In the genomic region with DNA sequence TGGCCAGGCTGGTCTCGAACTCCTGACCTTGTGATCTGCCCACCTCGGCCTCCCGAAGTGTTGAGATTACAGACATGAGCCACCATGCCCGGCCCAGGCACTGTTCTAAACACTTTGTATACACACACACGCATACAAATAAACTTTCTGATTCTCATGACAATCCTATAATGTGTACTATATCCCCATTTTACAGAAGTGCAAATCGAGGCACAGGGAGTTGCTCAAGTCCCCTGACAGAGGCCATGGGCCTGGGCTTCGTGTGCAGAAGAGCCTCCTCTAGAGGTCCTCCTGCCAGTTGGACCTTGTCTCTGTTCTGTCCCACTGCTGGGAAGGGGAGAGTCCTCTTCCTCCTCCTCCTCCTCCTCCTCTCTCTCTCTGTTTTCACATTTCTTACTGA, we compare ENCODE assay signal across 39 cellular contexts. TPM values are rescaled to one million over a fixed set of nuclear protein-coding genes. Genes with fewer than 3 reads are reported as not detected.
"Had no signal": no experiment of that assay in that cellular context is flagged by ENCODE, and none has a peak within 500 bp of the region (broad histone marks: within the 10 kb centered on the region; RNA-seq: fewer than 3 reads in every experiment).

No MANE protein-coding gene starts in this region.

- H3K27ac Mint-ChIP-seq: activated naive CD4-positive, alpha-beta T cell treated with anti-CD3 and anti-CD28 coated beads for 36 hours; activated naive CD4-positive, alpha-beta T cell treated with anti-CD3 and anti-CD28 coated beads, Interleukin-2, amount 10 ng/mL, durations not matched to agents 7 days and 5 days; activated naive CD4-positive, alpha-beta T cell treated with anti-CD3 and anti-CD28 coated beads, Interleukin-2, amount 50 U/mL, for 24 hours; activated naive CD4-positive, alpha-beta T cell treated with anti-CD3 and anti-CD28 coated beads, Interleukin-2, amount 50 U/mL, for 72 hours; activated naive CD8-positive, alpha-beta T cell; activated naive CD8-positive, alpha-beta T cell treated with anti-CD3 and anti-CD28 coated beads for 36 hours; activated naive CD8-positive, alpha-beta T cell treated with anti-CD3 and anti-CD28 coated beads, Interleukin-2, amount 10 ng/mL, durations not matched to agents 7 days and 5 days; activated naive CD8-positive, alpha-beta T cell treated with anti-CD3 and anti-CD28 coated beads, Interleukin-2, amount 50 U/mL, for 24 hours; activated T-cell treated with anti-CD3 and anti-CD28 coated beads, Interleukin-2, amount 50 U/mL, for 24 hours; activated T-cell treated with anti-CD3 and anti-CD28 coated beads, Interleukin-2, amount 50 U/mL, for 72 hours; activated T-helper 1 cell treated with anti-CD3 and anti-CD28 coated beads, Interleukin-12 subunit alpha, Interleukin-12 subunit beta, Interleukin-2, Interleukin-4 antibody, amounts not matched to agents 30 ng/mL and 10 ng/mL and 1 ng/mL, durations not matched to agents 14 hours and 24 hours and 36 hours; activated T-helper 17 cell treated with anti-CD3 and anti-CD28 coated beads, Interleukin-2, amount 50 U/mL, for 72 hours; activated T-helper 2 cell treated with anti-CD3 and anti-CD28 coated beads, Interferon-gamma antibody, Interleukin-2, Interleukin-4, amounts not matched to agents 10 μg/mL and 5 μg/mL and 100 μg/mL, durations not matched to agents 14 hours and 24 hours and 36 hours; brain had no signal

- H3K36me3 ChIP-seq: adrenal gland, ascending aorta, brain microvascular endothelial cell, breast epithelium, cardiac muscle cell had no signal

- DNase-seq: activated effector memory CD4-positive, alpha-beta T cell treated with anti-CD3 and anti-CD28 coated beads, Interleukin-2, amount 50 U/mL, for 16 hours; activated effector memory CD4-positive, alpha-beta T cell treated with Interleukin-2 at 50 U/mL for 16 hours; activated gamma-delta T cell; activated gamma-delta T cell treated with Interleukin-2 at 50 U/mL for 16 hours; activated naive CD4-positive, alpha-beta T cell; activated naive CD4-positive, alpha-beta T cell treated with anti-CD3 and anti-CD28 coated beads for 36 hours; activated naive CD4-positive, alpha-beta T cell treated with anti-CD3 and anti-CD28 coated beads, Interleukin-2, amount 10 ng/mL, durations not matched to agents 7 days and 5 days; activated naive CD4-positive, alpha-beta T cell treated with anti-CD3 and anti-CD28 coated beads, Interleukin-2, amount 50 U/mL, for 16 hours; activated naive CD4-positive, alpha-beta T cell treated with Interleukin-2 at 50 U/mL for 16 hours; activated naive CD8-positive, alpha-beta T cell treated with anti-CD3 and anti-CD28 coated beads for 36 hours; activated naive CD8-positive, alpha-beta T cell treated with anti-CD3 and anti-CD28 coated beads, Interleukin-2, amount 10 ng/mL, durations not matched to agents 7 days and 5 days; activated naive CD8-positive, alpha-beta T cell treated with anti-CD3 and anti-CD28 coated beads, Interleukin-2, amount 50 U/mL, for 24 hours; activated T-cell treated with anti-CD3 and anti-CD28 coated beads, Interleukin-2, amount 50 U/mL, for 24 hours; activated T-cell treated with anti-CD3 and anti-CD28 coated beads, Interleukin-2, amount 50 U/mL, for 48 hours; activated T-cell treated with anti-CD3 and anti-CD28 coated beads, Interleukin-2, amount 50 U/mL, for 72 hours; adrenal gland; amniotic stem cell; amygdala; anterior cingulate cortex; aorta; body of pancreas; brain microvascular endothelial cell; caudate nucleus; central memory CD4-positive, alpha-beta T cell; cerebellar nuclear complex had no signal

- H3K4me1 ChIP-seq: adrenal gland, ascending aorta, body of pancreas, breast epithelium had no signal

- H3K27me3 ChIP-seq: adrenal gland, ascending aorta, body of pancreas, brain microvascular endothelial cell, breast epithelium, cardiac muscle cell had no signal

- ATAC-seq: activated naive CD4-positive, alpha-beta T cell treated with anti-CD3 and anti-CD28 coated beads, Interleukin-2, amount 50 U/mL, for 72 hours; activated naive CD8-positive, alpha-beta T cell treated with anti-CD3 and anti-CD28 coated beads, Interleukin-2, amount 50 U/mL, for 24 hours; activated T-cell treated with anti-CD3 and anti-CD28 coated beads, Interleukin-2, amount 50 U/mL, for 72 hours; activated T-helper 17 cell treated with anti-CD3 and anti-CD28 coated beads, Interleukin-2, amount 50 U/mL, for 72 hours; body of pancreas had no signal

- H3K9me3 Mint-ChIP-seq: activated naive CD4-positive, alpha-beta T cell treated with anti-CD3 and anti-CD28 coated beads, Interleukin-2, amount 10 ng/mL, durations not matched to agents 7 days and 5 days; activated naive CD4-positive, alpha-beta T cell treated with anti-CD3 and anti-CD28 coated beads, Interleukin-2, amount 50 U/mL, for 24 hours; activated naive CD4-positive, alpha-beta T cell treated with anti-CD3 and anti-CD28 coated beads, Interleukin-2, amount 50 U/mL, for 72 hours; activated naive CD8-positive, alpha-beta T cell treated with anti-CD3 and anti-CD28 coated beads for 36 hours; activated naive CD8-positive, alpha-beta T cell treated with anti-CD3 and anti-CD28 coated beads, Interleukin-2, amount 50 U/mL, for 24 hours; activated T-cell treated with anti-CD3 and anti-CD28 coated beads, Interleukin-2, amount 50 U/mL, for 24 hours; activated T-helper 1 cell treated with anti-CD3 and anti-CD28 coated beads, Interleukin-12 subunit alpha, Interleukin-12 subunit beta, Interleukin-2, Interleukin-4 antibody, amounts not matched to agents 30 ng/mL and 10 ng/mL and 1 ng/mL, durations not matched to agents 14 hours and 24 hours and 36 hours; activated T-helper 17 cell treated with anti-CD3 and anti-CD28 coated beads, Interleukin-2, amount 50 U/mL, for 72 hours; activated T-helper 2 cell treated with anti-CD3 and anti-CD28 coated beads, Interferon-gamma antibody, Interleukin-2, Interleukin-4, amounts not matched to agents 10 μg/mL and 5 μg/mL and 100 μg/mL, durations not matched to agents 14 hours and 24 hours and 36 hours; central memory CD8-positive, alpha-beta T cell had no signal

- H3K4me3 Mint-ChIP-seq: activated naive CD4-positive, alpha-beta T cell treated with anti-CD3 and anti-CD28 coated beads for 36 hours; activated naive CD4-positive, alpha-beta T cell treated with anti-CD3 and anti-CD28 coated beads, Interleukin-2, amount 10 ng/mL, durations not matched to agents 7 days and 5 days; activated naive CD4-positive, alpha-beta T cell treated with anti-CD3 and anti-CD28 coated beads, Interleukin-2, amount 50 U/mL, for 24 hours; activated naive CD8-positive, alpha-beta T cell; activated naive CD8-positive, alpha-beta T cell treated with anti-CD3 and anti-CD28 coated beads for 36 hours; activated naive CD8-positive, alpha-beta T cell treated with anti-CD3 and anti-CD28 coated beads, Interleukin-2, amount 10 ng/mL, durations not matched to agents 7 days and 5 days; activated naive CD8-positive, alpha-beta T cell treated with anti-CD3 and anti-CD28 coated beads, Interleukin-2, amount 50 U/mL, for 24 hours; activated T-cell treated with anti-CD3 and anti-CD28 coated beads, Interleukin-2, amount 50 U/mL, for 24 hours; activated T-cell treated with anti-CD3 and anti-CD28 coated beads, Interleukin-2, amount 50 U/mL, for 72 hours; activated T-helper 1 cell treated with anti-CD3 and anti-CD28 coated beads, Interleukin-12 subunit alpha, Interleukin-12 subunit beta, Interleukin-2, Interleukin-4 antibody, amounts not matched to agents 30 ng/mL and 10 ng/mL and 1 ng/mL, durations not matched to agents 14 hours and 24 hours and 36 hours; activated T-helper 17 cell treated with anti-CD3 and anti-CD28 coated beads, Interleukin-2, amount 50 U/mL, for 72 hours; brain; central memory CD8-positive, alpha-beta T cell had no signal

- H3K9me3 ChIP-seq: adrenal gland, ascending aorta, body of pancreas, breast epithelium had no signal

- H3K36me3 Mint-ChIP-seq: activated naive CD4-positive, alpha-beta T cell treated with anti-CD3 and anti-CD28 coated beads, Interleukin-2, amount 10 ng/mL, durations not matched to agents 7 days and 5 days; activated naive CD4-positive, alpha-beta T cell treated with anti-CD3 and anti-CD28 coated beads, Interleukin-2, amount 50 U/mL, for 24 hours; activated naive CD4-positive, alpha-beta T cell treated with anti-CD3 and anti-CD28 coated beads, Interleukin-2, amount 50 U/mL, for 72 hours; activated naive CD8-positive, alpha-beta T cell; activated naive CD8-positive, alpha-beta T cell treated with anti-CD3 and anti-CD28 coated beads for 36 hours; activated naive CD8-positive, alpha-beta T cell treated with anti-CD3 and anti-CD28 coated beads, Interleukin-2, amount 10 ng/mL, durations not matched to agents 7 days and 5 days; brain had no signal

- H3K27ac ChIP-seq: adrenal gland, ascending aorta, body of pancreas, brain microvascular endothelial cell, breast epithelium, cardiac muscle cell had no signal

- FAIRE-seq: astrocyte, bronchial epithelial cell, colon had no signal

- H3K4me3 ChIP-seq: adrenal gland, ascending aorta, body of pancreas, breast epithelium, cardiac muscle cell had no signal

- H3K4me1 Mint-ChIP-seq: activated naive CD4-positive, alpha-beta T cell treated with anti-CD3 and anti-CD28 coated beads, Interleukin-2, amount 10 ng/mL, durations not matched to agents 7 days and 5 days; activated naive CD4-positive, alpha-beta T cell treated with anti-CD3 and anti-CD28 coated beads, Interleukin-2, amount 50 U/mL, for 24 hours; activated naive CD8-positive, alpha-beta T cell treated with anti-CD3 and anti-CD28 coated beads for 36 hours; activated naive CD8-positive, alpha-beta T cell treated with anti-CD3 and anti-CD28 coated beads, Interleukin-2, amount 10 ng/mL, durations not matched to agents 7 days and 5 days; activated naive CD8-positive, alpha-beta T cell treated with anti-CD3 and anti-CD28 coated beads, Interleukin-2, amount 50 U/mL, for 24 hours; brain had no signal

RNA-seq across cellular contexts. Expression of a gene that starts 9.9 kb away (rescaled TPM):
- total RNA-seq: activated T-helper 1 cell treated with anti-CD3 and anti-CD28 coated beads, Interleukin-12 subunit alpha, Interleukin-12 subunit beta, Interleukin-2, Interleukin-4 antibody, amounts not matched to agents 30 ng/mL and 10 ng/mL and 1 ng/mL, durations not matched to agents 14 hours and 24 hours and 36 hours; activated T-helper 17 cell treated with anti-CD3 and anti-CD28 coated beads, Interleukin-2, amount 50 U/mL, for 72 hours; activated T-helper 2 cell treated with anti-CD3 and anti-CD28 coated beads, Interferon-gamma antibody, Interleukin-2, Interleukin-4, amounts not matched to agents 10 μg/mL and 5 μg/mL and 100 μg/mL, durations not matched to agents 14 hours and 24 hours and 36 hours had no signal
